18 cellular contexts compared by ENCODE assay signal in genomic region chr4:5773271-5773555, GRCh38.
DNase-seq lines count a peak whose midpoint lies in the region; ATAC-seq and TF ChIP-seq lines count a peak whose summit lies in the region.
"Had no signal": no experiment of that assay in that cellular context is flagged by ENCODE, and none has a peak within 500 bp of the region (broad histone marks: within the 10 kb centered on the region; RNA-seq: fewer than 3 reads in every experiment).

No MANE protein-coding gene starts in this region.

- H3K4me3 Mint-ChIP-seq in activated T-cell treated with anti-CD3 and anti-CD28 coated beads, Interleukin-2, amount 50 U/mL, for 24 hours, result no peak overlapping the region
- H3K4me3 Mint-ChIP-seq: activated CD4-positive, alpha-beta memory T cell treated with anti-CD3 and anti-CD28 coated beads, Interleukin-2, amount 10 ng/mL, durations not matched to agents 7 days and 5 days; naive B cell had no signal

- no peak overlapping the region for H3K27ac Mint-ChIP-seq in activated T-cell treated with anti-CD3 and anti-CD28 coated beads, Interleukin-2, amount 50 U/mL, for 24 hours
- H3K27ac Mint-ChIP-seq: activated CD4-positive, alpha-beta memory T cell treated with anti-CD3 and anti-CD28 coated beads, Interleukin-2, amount 10 ng/mL, durations not matched to agents 7 days and 5 days had no signal

- H3K23ac ChIP-seq in neuronal stem cell (ENCODE audit: low read depth, low read length, poor library complexity), result no peak overlapping the region

- H4K20me1 ChIP-seq in fibroblast of lung (ENCODE audit: control insufficient read depth, extremely low read depth, insufficient read depth, low read length), result no peaks in the 10 kb centered on the region
- H4K20me1 ChIP-seq: BLaER1 treated with 17β-estradiol and CSF1 and Interleukin-3, amounts not matched to agents 10 nM and 100 nM had no signal

- H3K27me3 Mint-ChIP-seq in activated T-cell treated with anti-CD3 and anti-CD28 coated beads, Interleukin-2, amount 50 U/mL, for 24 hours, result peaks cover 3% of the 10 kb centered on the region
- H3K27me3 Mint-ChIP-seq: activated CD4-positive, alpha-beta memory T cell treated with anti-CD3 and anti-CD28 coated beads, Interleukin-2, amount 10 ng/mL, durations not matched to agents 7 days and 5 days had no signal

- H3K9me3 Mint-ChIP-seq in activated T-cell treated with anti-CD3 and anti-CD28 coated beads, Interleukin-2, amount 50 U/mL, for 24 hours, result peaks cover 14% of the 10 kb centered on the region

- H3K9ac ChIP-seq in fibroblast of lung (ENCODE audit: insufficient read depth, low read length) (no peak overlapping the region), neuronal stem cell (ENCODE audit: low read depth, low read length, poor library complexity) (no peak overlapping the region)
- H3K9ac ChIP-seq: BLaER1 treated with 17β-estradiol and CSF1 and Interleukin-3, amounts not matched to agents 10 nM and 100 nM had no signal

- H3K4ac ChIP-seq in neuronal stem cell (ENCODE audit: low read length), result no peak overlapping the region

- H2BK15ac ChIP-seq in neuronal stem cell (ENCODE audit: low read length), result no peak overlapping the region

- H3K79me1 ChIP-seq in neuronal stem cell (ENCODE audit: low read depth, low read length), result no peaks in the 10 kb centered on the region

- no peak overlapping the region for H2BK120ac ChIP-seq in neuronal stem cell (ENCODE audit: low read depth, low read length)

- no peak for ATAC-seq in HG03571 (IDR thresholded peaks at IDR 0.05; ENCODE audit: unreplicated experiment)

- H2AK5ac ChIP-seq in neuronal stem cell (ENCODE audit: low read depth, low read length), result no peak overlapping the region

- no peak overlapping the region for H2BK12ac ChIP-seq in neuronal stem cell (ENCODE audit: low read length)

- H3K36me3 Mint-ChIP-seq in activated T-cell treated with anti-CD3 and anti-CD28 coated beads, Interleukin-2, amount 50 U/mL, for 24 hours (ENCODE audit: low read depth), result no peaks in the 10 kb centered on the region

- H3K27ac ChIP-seq in WERI-Rb-1 (peak overlapping the region; percentile 84), fibroblast of lung (ENCODE audit: insufficient read depth, low read length) (peak overlapping the region; percentile 61), neuronal stem cell (replicated peaks; ENCODE audit: low read length) (no peak overlapping the region)
- H3K27ac ChIP-seq: BLaER1 treated with 17β-estradiol and CSF1 and Interleukin-3, amounts not matched to agents 10 nM and 100 nM; upper lobe of right lung had no signal

- H3K14ac ChIP-seq in neuronal stem cell (ENCODE audit: low read length), result no peak overlapping the region

- peaks cover 5% of the 10 kb centered on the region for H3K4me1 ChIP-seq in fibroblast of lung (ENCODE audit: control insufficient read depth, extremely low read depth, insufficient read depth, low read length)
- peaks cover 0 to 5% of the 10 kb centered on the region in 2 donors for H3K4me1 ChIP-seq in neuronal stem cell (ENCODE audit: control insufficient read depth in 2 of 2, insufficient read depth in 1 of 2, low read depth in 1 of 2, low read length in 2 of 2)
- H3K4me1 ChIP-seq: BLaER1 treated with 17β-estradiol and CSF1 and Interleukin-3, amounts not matched to agents 10 nM and 100 nM; upper lobe of right lung had no signal

- no peak overlapping the region for H4K8ac ChIP-seq in neuronal stem cell (ENCODE audit: low read depth, low read length)

- H3K4me2 ChIP-seq in fibroblast of lung (ENCODE audit: extremely low read depth, insufficient read depth, low read length), result no peak overlapping the region
- H3K4me2 ChIP-seq in neuronal stem cell (ENCODE audit: insufficient read depth, low read length, poor library complexity, severe bottlenecking), result no peak overlapping the region
- H3K4me2 ChIP-seq: BLaER1 treated with 17β-estradiol and CSF1 and Interleukin-3, amounts not matched to agents 10 nM and 100 nM had no signal

- H4K91ac ChIP-seq in neuronal stem cell (ENCODE audit: low read depth, low read length, poor library complexity), result no peak overlapping the region

- H2BK5ac ChIP-seq in neuronal stem cell (ENCODE audit: low read length), result peak overlapping the region; percentile 2

- TF ChIP-seq CTCF in WERI-Rb-1 (IDR thresholded peaks at IDR 0.05; ENCODE audit: low read depth, low read length) (no peak), fibroblast of lung (conservative IDR thresholded peaks at IDR 0.05 in 1 of 2, IDR thresholded peaks at IDR 0.05 in 1 of 2; ENCODE audit: low read depth in 1 of 2, low read length in 2 of 2) (no peak)

- H3K9me3 ChIP-seq in WERI-Rb-1 (ENCODE audit: severe bottlenecking) (peaks cover 32% of the 10 kb centered on the region), fibroblast of lung (ENCODE audit: control insufficient read depth, insufficient read depth, low read depth, low read length) (no peaks in the 10 kb centered on the region), neuronal stem cell (replicated peaks in 1 of 2; ENCODE audit: control insufficient read depth in 2 of 2, insufficient read depth in 1 of 2, low read depth in 1 of 2, low read length in 2 of 2) (peaks cover 18 to 35% of the 10 kb centered on the region in 2 donors)

- no CpG with 5 or more reads among the region's 2 CpGs for WGBS in neuronal stem cell (ENCODE audit: extremely low coverage in 2 of 2, insufficient read length in 2 of 2, insufficient replicate concordance in 1 of 2), 2 donors

- H2AFZ ChIP-seq in fibroblast of lung (ENCODE audit: low read length) (no peak overlapping the region), neuronal stem cell (ENCODE audit: low read length) (no peak overlapping the region)

- H3K4me1 Mint-ChIP-seq in activated T-cell treated with anti-CD3 and anti-CD28 coated beads, Interleukin-2, amount 50 U/mL, for 24 hours (ENCODE audit: low read depth), result no peaks in the 10 kb centered on the region
- H3K4me1 Mint-ChIP-seq: activated CD4-positive, alpha-beta memory T cell treated with anti-CD3 and anti-CD28 coated beads, Interleukin-2, amount 10 ng/mL, durations not matched to agents 7 days and 5 days; naive B cell had no signal

- no peaks in the 10 kb centered on the region for H3K27me3 ChIP-seq in WERI-Rb-1 (ENCODE audit: insufficient read depth, low read depth, severe bottlenecking)
- H3K27me3 ChIP-seq in fibroblast of lung (ENCODE audit: control insufficient read depth, insufficient read depth, low read length), result no peaks in the 10 kb centered on the region
- H3K27me3 ChIP-seq in neuronal stem cell (ENCODE audit: control insufficient read depth in 3 of 3, insufficient read depth in 3 of 3, low read depth in 1 of 3, low read length in 3 of 3), result no peaks in the 10 kb centered on the region
- H3K27me3 ChIP-seq: BLaER1 treated with 17β-estradiol and CSF1 and Interleukin-3, amounts not matched to agents 10 nM and 100 nM; upper lobe of right lung had no signal

- H3K36me3 ChIP-seq in WERI-Rb-1, result peaks cover 60% of the 10 kb centered on the region
- H3K36me3 ChIP-seq in fibroblast of lung (ENCODE audit: control insufficient read depth, insufficient read depth, low read length), result peaks cover 3% of the 10 kb centered on the region
- peaks cover under 1 to 3% of the 10 kb centered on the region in 2 donors for H3K36me3 ChIP-seq in neuronal stem cell (replicated peaks in 1 of 2; ENCODE audit: control insufficient read depth in 2 of 2, insufficient read depth in 2 of 2, low read length in 2 of 2)
- H3K36me3 ChIP-seq: upper lobe of right lung had no signal

- no peak overlapping the region for H3K18ac ChIP-seq in neuronal stem cell (ENCODE audit: low read length)

- DNase-seq in ELF-1 (ENCODE audit: low read depth, low spot score), result peak; percentile 53
- peak; percentile 62 for DNase-seq in WERI-Rb-1
- peak; percentile 48 to 78 for DNase-seq in fibroblast of lung (ENCODE audit: low read depth in 2 of 2)
- no peak for DNase-seq in neuronal stem cell (ENCODE audit: low spot score)
- no peak for DNase-seq in activated T-cell treated with anti-CD3 and anti-CD28 coated beads, Interleukin-2, amount 50 U/mL, for 24 hours
- DNase-seq in HK-2 (ENCODE audit: unreplicated experiment), result no peak
- DNase-seq in activated CD4-positive, alpha-beta T cell treated with anti-CD3 and anti-CD28 coated beads, Interleukin-2, amount 50 U/mL, for 48 hours, result no peak
- DNase-seq: activated CD4-positive, alpha-beta memory T cell treated with anti-CD3 and anti-CD28 coated beads, Interleukin-2, amount 10 ng/mL, durations not matched to agents 7 days and 5 days; cerebellar nuclear complex; EL; foreskin melanocyte; naive B cell; retina; SIG-M5; stimulated activated CD4-positive, alpha-beta T cell treated with anti-CD3 and anti-CD28 coated beads, Interleukin-4, amount 100 ng/mL, for 1 hour had no signal

- H3K4me3 ChIP-seq in WERI-Rb-1 (ENCODE audit: low read depth, low read length) (no peak overlapping the region), fibroblast of lung (replicated peaks in 1 of 4; ENCODE audit: control extremely low read depth in 1 of 4, insufficient read depth in 1 of 4, low read depth in 3 of 4, low read length in 4 of 4) (no peak overlapping the region), neuronal stem cell (ENCODE audit: low read length in 2 of 2) (peak overlapping the region in 1 of 2 donors; percentile 7)
- H3K4me3 ChIP-seq: BLaER1 treated with 17β-estradiol and CSF1 and Interleukin-3, amounts not matched to agents 10 nM and 100 nM; upper lobe of right lung had no signal

- no peaks in the 10 kb centered on the region for H3K79me2 ChIP-seq in fibroblast of lung (ENCODE audit: control insufficient read depth, insufficient read depth, low read length)

Comparison
In these comparisons a context has a peak if more than half of its experiments do, and no peak if none do; other contexts are left out.
1. DNase-seq: peak in ELF-1 (single experiment), WERI-Rb-1 (single experiment) and fibroblast of lung (2 of 2); none in neuronal stem cell (single experiment), activated T-cell treated with anti-CD3 and anti-CD28 coated beads, Interleukin-2, amount 50 U/mL, for 24 hours (single experiment), HK-2 (single experiment) and activated CD4-positive, alpha-beta T cell treated with anti-CD3 and anti-CD28 coated beads, Interleukin-2, amount 50 U/mL, for 48 hours (0 of 2).